In the genomic region with DNA sequence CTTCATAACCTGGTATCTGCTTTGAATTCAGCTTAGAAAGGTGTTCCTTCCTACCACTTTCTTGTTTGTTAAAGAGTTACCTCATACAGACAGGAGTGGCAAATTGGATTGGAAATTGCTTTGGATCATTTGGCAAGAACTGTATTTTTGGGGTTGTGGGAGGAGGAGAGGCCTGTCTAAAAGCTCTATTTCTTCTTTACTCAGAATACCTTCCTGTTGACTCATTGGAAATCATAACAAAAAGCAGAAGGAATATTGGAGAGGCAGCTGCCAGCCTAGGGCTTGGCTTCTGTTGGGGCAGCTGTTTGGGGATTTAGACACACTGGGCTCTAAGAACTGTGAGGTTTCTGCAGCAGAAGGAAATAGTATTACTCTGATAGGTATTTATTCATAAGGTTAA, we compare ENCODE assay signal across 8 cellular contexts. TPM values are rescaled to one million over a fixed set of nuclear protein-coding genes. Genes with fewer than 3 reads are reported as not detected.
DNase-seq lines count a peak whose midpoint lies in the region; TF ChIP-seq lines count a peak whose summit lies in the region.

No MANE protein-coding gene starts in this region.

- peaks cover 21% of the 10 kb centered on the region for H3K36me3 Mint-ChIP-seq in activated CD4-positive, alpha-beta T cell treated with anti-CD3 and anti-CD28 coated beads, Interleukin-2, amount 10 ng/mL, durations not matched to agents 7 days and 5 days (ENCODE audit: low read depth)

- no peak for DNase-seq in activated CD4-positive, alpha-beta T cell treated with anti-CD3 and anti-CD28 coated beads, Interleukin-2, amount 10 ng/mL, durations not matched to agents 7 days and 5 days
- no peak for DNase-seq in activated CD4-positive, alpha-beta T cell treated with anti-CD3 and anti-CD28 coated beads for 1 hour
- DNase-seq in dermis blood vessel endothelial cell: peak; percentile 87
- DNase-seq in NCI-H526 (lab: John Stamatoyannopoulos, UW): no peak
- no peak for DNase-seq in mesenteric fat pad (ENCODE audit: low spot score)
- no peak for DNase-seq in stimulated activated naive CD4-positive, alpha-beta T cell (lab: John Stamatoyannopoulos, UW)

- H3K4me3 ChIP-seq in mucosa of rectum (ENCODE audit: low read length in 2 of 2): no peak overlapping the region

- peak overlapping the region; percentile 91 for H3K27ac Mint-ChIP-seq in activated CD4-positive, alpha-beta T cell treated with anti-CD3 and anti-CD28 coated beads, Interleukin-2, amount 10 ng/mL, durations not matched to agents 7 days and 5 days

- H3K4me3 Mint-ChIP-seq in activated CD4-positive, alpha-beta T cell treated with anti-CD3 and anti-CD28 coated beads, Interleukin-2, amount 10 ng/mL, durations not matched to agents 7 days and 5 days: no peak overlapping the region

- H3K9ac ChIP-seq in mucosa of rectum (ENCODE audit: low read depth in 1 of 2, low read length in 2 of 2): peak overlapping the region in 1 of 2 donors; percentile 5

- peaks cover 35 to 37% of the 10 kb centered on the region in 2 donors for H3K4me1 ChIP-seq in mucosa of rectum (ENCODE audit: control insufficient read depth in 2 of 2, insufficient read depth in 2 of 2, low read length in 2 of 2)

- no peaks in the 10 kb centered on the region for H3K27me3 Mint-ChIP-seq in activated CD4-positive, alpha-beta T cell treated with anti-CD3 and anti-CD28 coated beads, Interleukin-2, amount 10 ng/mL, durations not matched to agents 7 days and 5 days

- H3K36me3 ChIP-seq in mucosa of rectum (ENCODE audit: control insufficient read depth in 2 of 2, insufficient read depth in 2 of 2, low read length in 2 of 2): no peaks in the 10 kb centered on the region

- H3K9me3 Mint-ChIP-seq in activated CD4-positive, alpha-beta T cell treated with anti-CD3 and anti-CD28 coated beads, Interleukin-2, amount 10 ng/mL, durations not matched to agents 7 days and 5 days: no peaks in the 10 kb centered on the region

- H3K4me1 Mint-ChIP-seq in activated CD4-positive, alpha-beta T cell treated with anti-CD3 and anti-CD28 coated beads, Interleukin-2, amount 10 ng/mL, durations not matched to agents 7 days and 5 days: peaks cover 69% of the 10 kb centered on the region

- peak overlapping the region; percentile 90 to 92 for H3K27ac ChIP-seq in mucosa of rectum (ENCODE audit: low read depth in 2 of 2, low read length in 2 of 2)

- H3K27me3 ChIP-seq in mucosa of rectum (ENCODE audit: control insufficient read depth in 2 of 2, insufficient read depth in 2 of 2, low read length in 2 of 2): no peaks in the 10 kb centered on the region

- POLR2A ChIA-PET in activated CD4-positive, alpha-beta T cell treated with anti-CD3 and anti-CD28 coated beads, Interleukin-2, amount 10 ng/mL, durations not matched to agents 7 days and 5 days (lab: Charles Lee): no interaction called here

- CTCF ChIA-PET in activated CD4-positive, alpha-beta T cell treated with anti-CD3 and anti-CD28 coated beads, Interleukin-2, amount 10 ng/mL, durations not matched to agents 7 days and 5 days (lab: Charles Lee): interaction anchor here (0.5 to 4.1 kb wide), 6 partner anchors 11 to 338 kb away, joined by 3 to 22 read pairs (median 3); no protein-coding TSS in a partner anchor

- H3K9me3 ChIP-seq in mucosa of rectum (ENCODE audit: control insufficient read depth in 2 of 2, low read length in 2 of 2): no peaks in the 10 kb centered on the region

TF ChIP-seq in PFSK-1, 5 proteins besides CTCF, POLR2A, EP300 and RAD21:
- 0 out of 2 replicates have a peak, but pooled peaks have one; percentile 14 for TF ChIP-seq SIN3A (IDR thresholded peaks at IDR 0.05; ENCODE audit: borderline replicate concordance, insufficient read depth, low read length)
- TF ChIP-seq, protein P1, sequence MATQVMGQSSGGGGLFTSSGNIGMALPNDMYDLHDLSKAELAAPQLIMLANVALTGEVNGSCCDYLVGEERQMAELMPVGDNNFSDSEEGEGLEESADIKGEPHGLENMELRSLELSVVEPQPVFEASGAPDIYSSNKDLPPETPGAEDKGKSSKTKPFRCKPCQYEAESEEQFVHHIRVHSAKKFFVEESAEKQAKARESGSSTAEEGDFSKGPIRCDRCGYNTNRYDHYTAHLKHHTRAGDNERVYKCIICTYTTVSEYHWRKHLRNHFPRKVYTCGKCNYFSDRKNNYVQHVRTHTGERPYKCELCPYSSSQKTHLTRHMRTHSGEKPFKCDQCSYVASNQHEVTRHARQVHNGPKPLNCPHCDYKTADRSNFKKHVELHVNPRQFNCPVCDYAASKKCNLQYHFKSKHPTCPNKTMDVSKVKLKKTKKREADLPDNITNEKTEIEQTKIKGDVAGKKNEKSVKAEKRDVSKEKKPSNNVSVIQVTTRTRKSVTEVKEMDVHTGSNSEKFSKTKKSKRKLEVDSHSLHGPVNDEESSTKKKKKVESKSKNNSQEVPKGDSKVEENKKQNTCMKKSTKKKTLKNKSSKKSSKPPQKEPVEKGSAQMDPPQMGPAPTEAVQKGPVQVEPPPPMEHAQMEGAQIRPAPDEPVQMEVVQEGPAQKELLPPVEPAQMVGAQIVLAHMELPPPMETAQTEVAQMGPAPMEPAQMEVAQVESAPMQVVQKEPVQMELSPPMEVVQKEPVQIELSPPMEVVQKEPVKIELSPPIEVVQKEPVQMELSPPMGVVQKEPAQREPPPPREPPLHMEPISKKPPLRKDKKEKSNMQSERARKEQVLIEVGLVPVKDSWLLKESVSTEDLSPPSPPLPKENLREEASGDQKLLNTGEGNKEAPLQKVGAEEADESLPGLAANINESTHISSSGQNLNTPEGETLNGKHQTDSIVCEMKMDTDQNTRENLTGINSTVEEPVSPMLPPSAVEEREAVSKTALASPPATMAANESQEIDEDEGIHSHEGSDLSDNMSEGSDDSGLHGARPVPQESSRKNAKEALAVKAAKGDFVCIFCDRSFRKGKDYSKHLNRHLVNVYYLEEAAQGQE (IDR thresholded peaks at IDR 0.05; ENCODE audit: insufficient read depth in 1 of 2, low read depth in 2 of 2, low read length in 2 of 2): no peak

RNA-seq across cellular contexts. Expression of a gene that starts 14.2 kb away (rescaled TPM):
- total RNA-seq in activated CD4-positive, alpha-beta T cell treated with anti-CD3 and anti-CD28 coated beads, Interleukin-2, amount 10 ng/mL, durations not matched to agents 7 days and 5 days: 100 to 1,000 TPM; 222 to 296 TPM
- polyA plus RNA-seq in PFSK-1 (2012; ENCODE audit: insufficient read length, low read depth): 62.9 TPM
- total RNA-seq in dermis blood vessel endothelial cell (233 and 524 TPM in 2 replicates), mesenteric fat pad (210 TPM)

RNA-seq across cellular contexts. Expression of a gene that starts 50.1 kb away (rescaled TPM):
- total RNA-seq in activated CD4-positive, alpha-beta T cell treated with anti-CD3 and anti-CD28 coated beads, Interleukin-2, amount 10 ng/mL, durations not matched to agents 7 days and 5 days: 1 to 10 TPM; 1.1 to 2.1 TPM
- polyA plus RNA-seq in PFSK-1 (2012; ENCODE audit: insufficient read length, low read depth): 1.8 TPM
- total RNA-seq in dermis blood vessel endothelial cell: 1.4 and 2.2 TPM in 2 replicates
- total RNA-seq in mesenteric fat pad: 0.84 TPM
